Comparison of ENCODE assay signal across 9 cellular contexts in genomic region chr4:184401397-184402171, GRCh38.
A peak's percentile ranks its signal among the peaks of the same experiment; 100 is the strongest.
DNase-seq lines count a peak whose midpoint lies in the region; TF ChIP-seq lines count a peak whose summit lies in the region.
"Had no signal": no experiment of that assay in that cellular context is flagged by ENCODE, and none has a peak within 500 bp of the region (broad histone marks: within the 10 kb centered on the region; RNA-seq: fewer than 3 reads in every experiment).

No MANE protein-coding gene starts in this region.

- H3F3A ChIP-seq in GM23248 (ENCODE audit: insufficient read depth): peaks cover 22% of the 10 kb centered on the region

- H3K9me2 ChIP-seq in GM23248 (ENCODE audit: insufficient read depth): no peaks in the 10 kb centered on the region

- H3K4me1 ChIP-seq in GM23248 (ENCODE audit: insufficient read depth) (peaks cover 12% of the 10 kb centered on the region), uterus (no peaks in the 10 kb centered on the region)
- H3K4me1 ChIP-seq: Caco-2 had no signal

- peaks cover 25% of the 10 kb centered on the region for H3K4me1 Mint-ChIP-seq in nephron progenitor cell

- no peaks in the 10 kb centered on the region for H4K20me1 ChIP-seq in GM23248 (ENCODE audit: insufficient read depth)

- H3K9me3 ChIP-seq in GM23248 (ENCODE audit: low read depth): no peaks in the 10 kb centered on the region
- no peaks in the 10 kb centered on the region for H3K9me3 ChIP-seq in uterus
- H3K9me3 ChIP-seq: Caco-2 had no signal

- H3K79me2 ChIP-seq in GM23248 (ENCODE audit: insufficient read depth): no peaks in the 10 kb centered on the region

- no peaks in the 10 kb centered on the region for H3K9me3 Mint-ChIP-seq in nephron progenitor cell

- peak overlapping the region; percentile 84 for H3K27ac Mint-ChIP-seq in nephron progenitor cell

- H3K36me3 Mint-ChIP-seq in nephron progenitor cell (ENCODE audit: low read depth): peaks cover 56% of the 10 kb centered on the region

- H3K27ac ChIP-seq in GM23248 (peak overlapping the region; percentile 85), dorsolateral prefrontal cortex (peak overlapping the region in 46 of 59 donors; percentile 5 to 79 (median 46)), uterus (no peak overlapping the region), caudate nucleus (ENCODE audit: low read depth, low read length) (no peak overlapping the region)

- no peak for TF ChIP-seq POLR2A in uterus (IDR thresholded peaks at IDR 0.05)

- H3K36me3 ChIP-seq in GM23248 (ENCODE audit: low read depth): peaks cover 20% of the 10 kb centered on the region
- no peaks in the 10 kb centered on the region for H3K36me3 ChIP-seq in uterus

- H3K27me3 ChIP-seq in GM23248 (replicated peaks; ENCODE audit: insufficient read depth) (no peaks in the 10 kb centered on the region), dorsolateral prefrontal cortex (no peaks in the 10 kb centered on the region), uterus (no peaks in the 10 kb centered on the region)

- no peak overlapping the region for H2AFZ ChIP-seq in GM23248

- intact Hi-C loops in dorsolateral prefrontal cortex (cut with DNase I) (no loop called here), uterus (cut with DNase I; ENCODE audit: low total_unique reads) (no loop called here)

- no peak overlapping the region for H3K4me2 ChIP-seq in GM23248 (ENCODE audit: unreplicated experiment)

- DNase-seq in GM23248: no peak
- peak; percentile 59 for DNase-seq in NCI-H2227 treated with DMSO at 0.1 percent for 48 hours (lab: John Stamatoyannopoulos, UW)
- DNase-seq in dorsolateral prefrontal cortex: no peak
- DNase-seq in nephron progenitor cell: no peak
- DNase-seq in NOMO-1 treated with dmso at 0.1 percent for 144 hours (lab: John Stamatoyannopoulos, UW; ENCODE audit: unreplicated experiment): no peak
- no peak for DNase-seq in uterus
- no peak for DNase-seq in MV-4-11 (lab: John Stamatoyannopoulos, UW)
- no peak for DNase-seq in caudate nucleus (lab: John Stamatoyannopoulos, UW)
- DNase-seq: Caco-2 had no signal

- H3K27me3 Mint-ChIP-seq in nephron progenitor cell (ENCODE audit: low read depth, poor library complexity): no peaks in the 10 kb centered on the region

- no peak overlapping the region for H3K4me3 ChIP-seq in GM23248
- H3K4me3 ChIP-seq in dorsolateral prefrontal cortex: no peak overlapping the region
- no peak overlapping the region for H3K4me3 ChIP-seq in uterus

- in situ Hi-C loops in GM23248 (cut with MboI): no loop called here

- H3K9ac ChIP-seq in GM23248: peak overlapping the region; percentile 38; the same call in 1 of the 2 replicates

- TF ChIP-seq CTCF in dorsolateral prefrontal cortex (IDR thresholded peaks at IDR 0.05 in 54 of 56, conservative IDR thresholded peaks at IDR 0.05 in 2 of 56; ENCODE audit: low read depth in 1 of 56, partially characterized antibody in 56 of 56) (no peak), nephron progenitor cell (IDR thresholded peaks at IDR 0.05) (no peak), uterus (IDR thresholded peaks at IDR 0.05) (no peak)

- peak overlapping the region; percentile 24 for H3K4me3 Mint-ChIP-seq in nephron progenitor cell

- 82 to 85% methylated on average over 13 of the region's 13 CpGs for WGBS in GM23248 (ENCODE audit: low coverage in 1 of 2, low lambda C conversion rate in 2 of 2, missing lambda C conversion rate in 2 of 2), 2 experiments

Comparison
In these comparisons a context has a peak if more than half of its experiments do, and no peak if none do; other contexts are left out.
1. H3K27ac ChIP-seq: peak in GM23248 (single experiment) and dorsolateral prefrontal cortex (46 of 59); none in uterus (0 of 2) and caudate nucleus (single experiment).